ENCODE assay signal across 9 cellular contexts in the genomic region with DNA sequence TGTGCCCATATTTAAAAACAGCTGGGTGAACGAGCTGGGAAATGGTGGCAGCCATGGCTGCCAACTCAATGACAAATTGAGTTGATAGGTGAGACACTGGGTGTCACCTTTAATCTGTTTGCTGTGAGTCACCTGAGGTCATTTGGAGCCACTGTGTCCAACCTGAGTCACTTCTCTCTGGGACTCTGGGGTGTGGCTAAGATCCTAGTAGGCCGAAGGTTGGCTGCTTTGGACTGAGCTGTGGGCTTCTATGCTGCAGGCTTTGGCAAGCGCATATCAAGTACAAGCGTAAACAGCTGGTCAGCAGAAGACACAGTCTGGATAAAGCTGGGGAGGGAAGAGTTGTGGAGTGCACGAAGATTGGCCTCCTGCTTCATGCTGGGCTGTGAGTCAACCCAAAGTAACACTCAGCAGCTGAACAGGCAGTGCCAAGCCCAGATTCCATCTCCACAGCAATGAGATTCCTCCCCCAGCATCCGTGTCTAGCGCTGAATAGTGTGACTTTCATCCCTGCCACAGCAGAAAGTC. TPM values are rescaled to one million over a fixed set of nuclear protein-coding genes. Genes with fewer than 3 reads are reported as not detected.
DNase-seq lines count a peak whose midpoint lies in the region; ATAC-seq lines count a peak whose summit lies in the region.
"Had no signal": no experiment of that assay in that cellular context is flagged by ENCODE, and none has a peak within 500 bp of the region (broad histone marks: within the 10 kb centered on the region; RNA-seq: fewer than 3 reads in every experiment).

No MANE protein-coding gene starts in this region.

- peaks cover 0 to 5% (median 0%) of the 10 kb centered on the region in 3 donors for H3K27me3 Mint-ChIP-seq in immature natural killer cell (ENCODE audit: low read depth in 3 of 3)

- DNase-seq in LoVo (ENCODE audit: low spot score) (peak; percentile 93), immature natural killer cell (no peak)

- H3K4me1 ChIP-seq in ACC112 (ENCODE audit: control insufficient read depth, insufficient read depth, low read length, unreplicated experiment) (peaks cover 54% of the 10 kb centered on the region), esophagus (ENCODE audit: control insufficient read depth in 2 of 2, insufficient read depth in 2 of 2, low read length in 1 of 2) (peaks cover under 1 to 24% of the 10 kb centered on the region in 2 donors), muscle layer of duodenum (ENCODE audit: control insufficient read depth in 1 of 2, insufficient read depth in 2 of 2, low read length in 2 of 2) (peaks cover 0 to 4% of the 10 kb centered on the region in 2 donors)

- no peak overlapping the region for H3K27ac Mint-ChIP-seq in immature natural killer cell

- H3K27me3 ChIP-seq in ACC112 (ENCODE audit: insufficient read depth, low read length) (no peaks in the 10 kb centered on the region), esophagus (ENCODE audit: control insufficient read depth in 1 of 2, insufficient read depth in 2 of 2, low read length in 2 of 2) (no peaks in the 10 kb centered on the region), muscle layer of duodenum (ENCODE audit: low read depth, low read length) (no peaks in the 10 kb centered on the region)

- H3K9me3 ChIP-seq in esophagus (ENCODE audit: control insufficient read depth in 2 of 2, insufficient read depth in 1 of 2, low read depth in 1 of 2, low read length in 1 of 2) (no peaks in the 10 kb centered on the region), muscle layer of duodenum (ENCODE audit: control insufficient read depth in 1 of 2, low read length in 2 of 2) (no peaks in the 10 kb centered on the region)

- no peak overlapping the region for H3K4me3 Mint-ChIP-seq in immature natural killer cell
- H3K4me3 Mint-ChIP-seq: central memory CD8-positive, alpha-beta T cell had no signal

- no peak for ATAC-seq in GM21619 (IDR thresholded peaks at IDR 0.05; ENCODE audit: unreplicated experiment)
- no peak for ATAC-seq in GM18909 (IDR thresholded peaks at IDR 0.05; ENCODE audit: poor library complexity, unreplicated experiment)
- no peak for ATAC-seq in GM21786 (IDR thresholded peaks at IDR 0.05; ENCODE audit: unreplicated experiment)

- H3K27ac ChIP-seq in ACC112 (ENCODE audit: low read depth, low read length) (peak overlapping the region; percentile 72), esophagus (ENCODE audit: low read depth in 2 of 2, low read length in 1 of 2) (peak overlapping the region; percentile 82 to 92), muscle layer of duodenum (ENCODE audit: low read length) (peak overlapping the region; percentile 32)

- no peak overlapping the region for H3K4me3 ChIP-seq in ACC112 (ENCODE audit: low read depth, low read length)
- no peak overlapping the region for H3K4me3 ChIP-seq in esophagus (ENCODE audit: low read depth in 1 of 2, low read length in 2 of 2)
- H3K4me3 ChIP-seq in muscle layer of duodenum (ENCODE audit: low read depth in 1 of 2, low read length in 2 of 2): no peak overlapping the region

- WGBS in esophagus, 2 donors: 35 to 45% methylated on average over 7 of the region's 7 CpGs

- H3K79me2 ChIP-seq in ACC112 (ENCODE audit: control insufficient read depth, insufficient read depth, low read length, unreplicated experiment): no peaks in the 10 kb centered on the region

- no peaks in the 10 kb centered on the region for H3K9me3 Mint-ChIP-seq in immature natural killer cell
- H3K9me3 Mint-ChIP-seq: central memory CD8-positive, alpha-beta T cell had no signal

- no peaks in the 10 kb centered on the region for H3K36me3 Mint-ChIP-seq in immature natural killer cell

- H3K36me3 ChIP-seq in ACC112 (ENCODE audit: insufficient read depth, low read length): no peaks in the 10 kb centered on the region
- H3K36me3 ChIP-seq in esophagus (ENCODE audit: control insufficient read depth in 2 of 2, insufficient read depth in 2 of 2, low read length in 1 of 2): no peaks in the 10 kb centered on the region
- no peaks in the 10 kb centered on the region for H3K36me3 ChIP-seq in muscle layer of duodenum (ENCODE audit: control insufficient read depth in 1 of 2, insufficient read depth in 2 of 2, low read length in 2 of 2)

- H2AFZ ChIP-seq in ACC112 (ENCODE audit: low read length, unreplicated experiment): peak overlapping the region; percentile 85

- peaks cover 8% of the 10 kb centered on the region in 2 donors for H3K4me1 Mint-ChIP-seq in immature natural killer cell

RNA-seq across cellular contexts. Expression of gene TEX35, which starts 24.0 kb away (rescaled TPM):
- polyA plus RNA-seq in esophagus (under 1 TPM; 0.11 to 0.39 TPM), immature natural killer cell (not detected)

RNA-seq across cellular contexts. Expression of gene CLEC20A, which starts 40.1 kb away (rescaled TPM):
- polyA plus RNA-seq in esophagus (not detected), immature natural killer cell (under 1 TPM in 2 of 3 donors, not detected in 1; 0.27 to 0.56 TPM)

Comparison
In these comparisons a context has a peak if more than half of its experiments do, and no peak if none do; other contexts are left out.
1. H3K27ac ChIP-seq: peak in every context shown above with its lines; median percentile 87 in esophagus; 72 in ACC112; 32 in muscle layer of duodenum.